In genomic region chr12:52069410-52070242, GRCh38 we compare ENCODE assay signal across 8 cellular contexts. TPM values are rescaled to one million over a fixed set of nuclear protein-coding genes. Genes with fewer than 3 reads are reported as not detected.
DNase-seq lines count a peak whose midpoint lies in the region; ATAC-seq and TF ChIP-seq lines count a peak whose summit lies in the region.

ATG101 (plus strand) TSS chr12:52069978; CDS start chr12:52073651, 3,673 bp downstream.

- H3K9me1 ChIP-seq in IMR-90 (ENCODE audit: insufficient read depth, low read length), result peaks cover 25% of the 10 kb centered on the region

- H2AK5ac ChIP-seq in IMR-90 (ENCODE audit: low read depth, low read length), result peak within 1 kb of the TSS; percentile 96

- WGBS in IMR-90 (ENCODE audit: extremely low coverage in 2 of 2, insufficient read length in 1 of 2), 2 experiments, result 0% methylated on average over 11 of the region's 66 CpGs; no CpG with 5 or more reads in 1 of the 2 experiments

- CTCF ChIA-PET in IMR-90 (lab: Yijun Ruan, JAX), result interaction anchor here (1.0 to 1.9 kb wide), 4 partner anchors 13 to 76 kb away, joined by 3 to 9 read pairs (median 6); no protein-coding TSS in a partner anchor
- CTCF ChIA-PET in OCI-LY7 (lab: Charles Lee; ENCODE audit: unreplicated experiment), result interaction anchor here (0.9 to 1.4 kb wide), 5 partner anchors 10 to 48 kb away, joined by 3 to 7 read pairs (median 4); no protein-coding TSS in a partner anchor

- H3K27ac ChIP-seq in IMR-90 (ENCODE audit: insufficient read depth, low read length) (peak within 1 kb of the TSS; percentile 89), OCI-LY7 (ENCODE audit: low read depth, low read length, poor library complexity, severe bottlenecking) (peak within 1 kb of the TSS; percentile 73)

- H3K4me3 ChIP-seq in IMR-90 (ENCODE audit: insufficient read depth, low read depth, low read length), result peak within 1 kb of the TSS; percentile 64
- peak within 1 kb of the TSS; percentile 91 for H3K4me3 ChIP-seq in OCI-LY7 (ENCODE audit: low read depth, low read length, poor library complexity, severe bottlenecking)
- peak within 1 kb of the TSS; percentile 95 for H3K4me3 ChIP-seq in epithelial cell of esophagus (ENCODE audit: low read length)
- H3K4me3 ChIP-seq in mononuclear cell (ENCODE audit: low read length), result peak within 1 kb of the TSS; percentile 98

- H3K56ac ChIP-seq in IMR-90 (ENCODE audit: extremely low read depth, insufficient read depth, low read length), result peak within 1 kb of the TSS; percentile 99

- peak within 1 kb of the TSS; percentile 88 for H3K9ac ChIP-seq in IMR-90 (ENCODE audit: low read depth, low read length)

- H3K14ac ChIP-seq in IMR-90 (replicated peaks; ENCODE audit: low read depth, low read length), result peak within 1 kb of the TSS; percentile 100

- H2BK15ac ChIP-seq in IMR-90 (ENCODE audit: low read depth, low read length), result peak within 1 kb of the TSS; percentile 98; the same call in 2 of the 3 replicates

- in situ Hi-C loops in IMR-90 (cut with MboI; ENCODE audit: low sequenced_read_pairs), result no loop called here

- H3K79me1 ChIP-seq in IMR-90 (ENCODE audit: low read depth in 1 of 2, low read length in 2 of 2), result peaks cover 0 to 50% of the 10 kb centered on the region in 2 experiments; a peak in 3 of 4 replicates

- no TSS peak for BruUV-seq in IMR-90 (replicated peaks; lab: Mats Ljungman, UMichigan)
- no TSS peak for BruUV-seq in OCI-LY7 (replicated peaks; lab: Mats Ljungman, UMichigan)

- peak within 1 kb of the TSS; percentile 49 to 100 for H4K8ac ChIP-seq in IMR-90 (ENCODE audit: low read depth in 2 of 2, low read length in 2 of 2)

- TF ChIP-seq CTCF in IMR-90 (conservative IDR thresholded peaks at IDR 0.05; ENCODE audit: low read depth, low read length), result peak; percentile 92
- TF ChIP-seq CTCF in OCI-LY7 (conservative IDR thresholded peaks at IDR 0.05; ENCODE audit: low read length), result peak; percentile 81
- peak; percentile 83 for TF ChIP-seq CTCF in epithelial cell of esophagus (IDR thresholded peaks at IDR 0.05; ENCODE audit: insufficient read depth, low read depth, low read length, missing control alignments)

- DNase-seq in DMS153 treated with DMSO at 0.1 percent for 48 hours (lab: John Stamatoyannopoulos, UW; ENCODE audit: unreplicated experiment) (peak; percentile 88), IMR-90 (peak; percentile 96), OCI-LY7 (ENCODE audit: low spot score) (peak; percentile 98), activated T-cell treated with anti-CD3 and anti-CD28 coated beads for 24 hours (ENCODE audit: low read depth) (peak; percentile 82), epithelial cell of esophagus (ENCODE audit: low read depth) (peak; percentile 96)
- peak; percentile 70 to 75 for DNase-seq in stimulated activated CD8-positive, alpha-beta memory T cell treated with anti-CD3 and anti-CD28 coated beads, Interleukin-4, amount 100 ng/mL, for 4 hours (ENCODE audit: low read depth in 2 of 2, low spot score in 1 of 2)

- H4K20me1 ChIP-seq in IMR-90 (ENCODE audit: insufficient read depth, low read length) (peaks cover 47% of the 10 kb centered on the region), OCI-LY7 (ENCODE audit: insufficient read depth, low read length) (peaks cover 8% of the 10 kb centered on the region; the same call in 1 of the 2 replicates)

- H3K27me3 ChIP-seq in IMR-90 (ENCODE audit: control insufficient read depth, insufficient read depth, low read length), result no peaks in the 10 kb centered on the region
- no peaks in the 10 kb centered on the region for H3K27me3 ChIP-seq in mononuclear cell (ENCODE audit: insufficient read depth, low read length)

- dilution Hi-C loops in IMR-90 (cut with HindIII; ENCODE audit: low sequenced_read_pairs, unreplicated experiment), result no loop called here

- H3K9me3 ChIP-seq in IMR-90 (ENCODE audit: control insufficient read depth, insufficient read depth, low read length), result no peaks in the 10 kb centered on the region
- no peaks in the 10 kb centered on the region for H3K9me3 ChIP-seq in OCI-LY7 (ENCODE audit: low read length)
- no peaks in the 10 kb centered on the region for H3K9me3 ChIP-seq in mononuclear cell (ENCODE audit: low read depth, low read length)

- H3K23ac ChIP-seq in IMR-90 (ENCODE audit: low read depth, low read length), result peak within 1 kb of the TSS; percentile 95

- POLR2A ChIA-PET in IMR-90 (lab: Charles Lee; ENCODE audit: unreplicated experiment) (no interaction called here), OCI-LY7 (lab: Charles Lee) (interaction anchor here (0.6 to 4.2 kb wide), 9 partner anchors 9 to 49 kb away, joined by 3 to 14 read pairs (median 4); no protein-coding TSS in a partner anchor)

- H2BK5ac ChIP-seq in IMR-90 (ENCODE audit: low read depth, low read length, poor library complexity, severe bottlenecking), result peak within 1 kb of the TSS; percentile 96

- peak; percentile 31 for TF ChIP-seq RAD21 in IMR-90 (IDR thresholded peaks at IDR 0.05; ENCODE audit: low read length)

- peak within 1 kb of the TSS; percentile 100 for H4K91ac ChIP-seq in IMR-90 (ENCODE audit: insufficient read depth, low read depth, low read length)

- peak within 1 kb of the TSS; percentile 95 for H3K18ac ChIP-seq in IMR-90 (ENCODE audit: low read depth, low read length)

- peak within 1 kb of the TSS; percentile 100 for H2BK20ac ChIP-seq in IMR-90 (ENCODE audit: low read depth, low read length)

- H2AFZ ChIP-seq in IMR-90 (replicated peaks; ENCODE audit: low read length, poor library complexity) (peak within 1 kb of the TSS; percentile 99), OCI-LY7 (ENCODE audit: low read length) (peak within 1 kb of the TSS; percentile 98)

- H3K9me2 ChIP-seq in OCI-LY7 (ENCODE audit: insufficient read depth, low read length), result no peaks in the 10 kb centered on the region

- peaks cover 46% of the 10 kb centered on the region for H3K79me2 ChIP-seq in OCI-LY7 (ENCODE audit: insufficient read depth, low read depth, low read length)

- H3K36me3 ChIP-seq in IMR-90 (ENCODE audit: control insufficient read depth, insufficient read depth, low read length) (peaks cover 17% of the 10 kb centered on the region), OCI-LY7 (ENCODE audit: insufficient read depth, low read length) (peaks cover 31% of the 10 kb centered on the region)

- H4K5ac ChIP-seq in IMR-90 (ENCODE audit: low read depth, low read length), result peak within 1 kb of the TSS; percentile 90

- H2AK9ac ChIP-seq in IMR-90 (replicated peaks; ENCODE audit: low read depth, low read length, poor library complexity), result peak within 1 kb of the TSS; percentile 99

- TF ChIP-seq POLR2A in IMR-90 (IDR thresholded peaks at IDR 0.05; ENCODE audit: low read depth, low read length), result peak; percentile 90

- intact Hi-C loops in IMR-90 (cut with micrococcal nuclease), result loop anchor here (2.0 kb wide), 1 partner anchor 37 kb away; no protein-coding TSS in a partner anchor
- intact Hi-C loops in OCI-LY7 (cut with micrococcal nuclease; ENCODE audit: unreplicated experiment), result loop anchor here (1.0 to 2.0 kb wide), 4 partner anchors 12 to 44 kb away; partner anchors contain the start of gene NR4A1

- H3K4me1 ChIP-seq in IMR-90 (ENCODE audit: control insufficient read depth, insufficient read depth, low read length) (peaks cover 10% of the 10 kb centered on the region), OCI-LY7 (ENCODE audit: insufficient read depth, low read length, poor library complexity, severe bottlenecking) (peaks cover 39% of the 10 kb centered on the region), mononuclear cell (ENCODE audit: insufficient read depth, low read length) (peaks cover 39% of the 10 kb centered on the region)

- peak; percentile 91 for ATAC-seq in GM21528 (IDR thresholded peaks at IDR 0.05; ENCODE audit: low FRiP score, unreplicated experiment)
- ATAC-seq in IMR-90 (ENCODE audit: low read depth), result peak; percentile 98

- peak within 1 kb of the TSS; percentile 100 for H3K4ac ChIP-seq in IMR-90 (ENCODE audit: low read depth, low read length)

- H2BK120ac ChIP-seq in IMR-90 (ENCODE audit: low read depth, low read length), result peak within 1 kb of the TSS; percentile 100

- H3K4me2 ChIP-seq in IMR-90 (ENCODE audit: low read depth, low read length) (peak within 1 kb of the TSS; percentile 99), OCI-LY7 (ENCODE audit: low read length) (peak within 1 kb of the TSS; percentile 82)

TF ChIP-seq in IMR-90, 13 proteins besides CTCF, POLR2A, EP300 and RAD21 (continues in another document):
- no peak for TF ChIP-seq NFE2L2 (IDR thresholded peaks at IDR 0.05; ENCODE audit: low read depth, low read length)
- TF ChIP-seq RCOR1 (IDR thresholded peaks at IDR 0.05; ENCODE audit: insufficient replicate concordance, low read length), result no peak
- TF ChIP-seq BHLHE40 (IDR thresholded peaks at IDR 0.05; ENCODE audit: low read depth, low read length), result peak; percentile 99
- no peak for TF ChIP-seq CEBPB (IDR thresholded peaks at IDR 0.05; ENCODE audit: low read depth, low read length)
- TF ChIP-seq CHD1 (IDR thresholded peaks at IDR 0.05; ENCODE audit: low read depth, low read length), result peak; percentile 48
- TF ChIP-seq ELK1 (IDR thresholded peaks at IDR 0.05; ENCODE audit: borderline replicate concordance, low read depth, low read length), result 0 out of 2 replicates have a peak, but pooled peaks have one; percentile 58
- TF ChIP-seq FOS (IDR thresholded peaks at IDR 0.05; ENCODE audit: low read depth, low read length), result peak; percentile 54; the same call in 1 of the 2 replicates
- TF ChIP-seq RFX5 (IDR thresholded peaks at IDR 0.05; ENCODE audit: low read depth, low read length), result no peak
- peak; percentile 91 for TF ChIP-seq MAZ (IDR thresholded peaks at IDR 0.05; ENCODE audit: borderline replicate concordance, low read depth, low read length)
- no peak for TF ChIP-seq MAFK (IDR thresholded peaks at IDR 0.05; ENCODE audit: low read depth, low read length)
- peak; percentile 73; the same call in 1 of the 2 replicates for TF ChIP-seq MXI1 (IDR thresholded peaks at IDR 0.05; ENCODE audit: borderline replicate concordance, low read depth, low read length)

RNA-seq across cellular contexts. Expression of gene ATG101, which starts in this region (rescaled TPM):
- 158 and 167 TPM in 2 replicates for total RNA-seq in IMR-90 (2012; rRNA removed)
- polyA plus RNA-seq in IMR-90 (2012; rRNA removed), result 93.9 and 113 TPM in 2 replicates
- 181 and 193 TPM in 2 replicates for polyA plus RNA-seq in IMR-90 (2012; cell fraction: cytosol; rRNA removed)
- 267 and 321 TPM in 2 replicates for polyA plus RNA-seq in IMR-90 (2012; cell fraction: nucleus; rRNA removed; ENCODE audit: low replicate concordance)
- total RNA-seq in OCI-LY7 (2014; rRNA removed; shearing (Covaris generic)), result 53.9 and 65.5 TPM in 2 replicates
- 30.7 and 38.0 TPM in 2 replicates for total RNA-seq in OCI-LY7 (2022)
- 11.9 TPM for total RNA-seq in mononuclear cell

Comparison
In these comparisons a context has a peak if more than half of its experiments do, and no peak if none do; other contexts are left out.
1. Peak in every context shown above with its lines: DNase-seq, ATAC-seq, H3K4me3 ChIP-seq and H3K27ac ChIP-seq.